Comparison of ENCODE assay signal across 14 cellular contexts in the genomic region with DNA sequence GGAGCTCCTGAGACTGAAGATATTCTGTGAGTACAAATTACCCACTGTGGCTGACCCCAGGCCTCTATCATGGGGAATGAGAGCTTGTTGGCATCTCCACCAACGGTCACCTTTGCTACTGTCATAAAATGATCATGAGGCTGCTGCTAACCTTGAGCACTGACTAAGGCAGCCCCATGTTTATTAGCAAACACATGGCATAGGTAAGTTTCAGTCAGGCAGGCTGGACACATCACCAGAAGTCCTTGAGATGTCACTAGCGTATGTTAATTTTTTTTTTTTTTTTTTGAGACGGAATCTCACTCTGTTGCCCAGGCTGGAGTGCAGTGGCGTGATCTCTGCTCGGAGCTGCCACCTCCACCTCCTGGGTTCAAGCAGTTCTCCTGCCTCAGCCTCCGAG. TPM values are rescaled to one million over a fixed set of nuclear protein-coding genes. Genes with fewer than 3 reads are reported as not detected.
A peak's percentile ranks its signal among the peaks of the same experiment; 100 is the strongest.
DNase-seq lines count a peak whose midpoint lies in the region; ATAC-seq lines count a peak whose summit lies in the region.
"Had no signal": no experiment of that assay in that cellular context is flagged by ENCODE, and none has a peak within 500 bp of the region (broad histone marks: within the 10 kb centered on the region; RNA-seq: fewer than 3 reads in every experiment).

No MANE protein-coding gene starts in this region.

- H3K27ac Mint-ChIP-seq in CD8-positive, alpha-beta memory T cell: peak overlapping the region in 4 of 8 donors; percentile 12 to 78 (median 54)
- peak overlapping the region; percentile 16 for H3K27ac Mint-ChIP-seq in activated naive CD8-positive, alpha-beta T cell treated with anti-CD3 and anti-CD28 coated beads for 36 hours
- H3K27ac Mint-ChIP-seq in naive thymus-derived CD8-positive, alpha-beta T cell: peak overlapping the region; percentile 49 to 98 (median 92)
- H3K27ac Mint-ChIP-seq: stimulated activated naive CD8-positive, alpha-beta T cell treated with anti-CD3 and anti-CD28 coated beads, Interleukin-15, Interleukin-2, amounts not matched to agents 100 ng/mL and 50 ng/mL, for 24 hours had no signal

- peaks cover 0 to 1% (median 0%) of the 10 kb centered on the region in 11 experiments; a peak in 3 of 22 replicates for H3K36me3 ChIP-seq in BLaER1 treated with 17β-estradiol and CSF1 and Interleukin-3, amounts not matched to agents 10 nM and 100 nM
- H3K36me3 ChIP-seq in CD8-positive, alpha-beta memory T cell (ENCODE audit: insufficient read depth, low read length): no peaks in the 10 kb centered on the region
- H3K36me3 ChIP-seq: colonic mucosa, heart right ventricle, Peyer's patch had no signal

- H3K9me3 ChIP-seq in BLaER1 treated with 17β-estradiol and CSF1 and Interleukin-3, amounts not matched to agents 10 nM and 100 nM (replicated peaks in 1 of 11): peaks cover 0 to 10% (median 0%) of the 10 kb centered on the region in 11 experiments; a peak in 1 of 22 replicates
- H3K9me3 ChIP-seq in CD8-positive, alpha-beta memory T cell (ENCODE audit: low read length): no peaks in the 10 kb centered on the region
- H3K9me3 ChIP-seq: colonic mucosa, heart right ventricle, Peyer's patch had no signal

- H3K27ac ChIP-seq in BLaER1 treated with 17β-estradiol and CSF1 and Interleukin-3, amounts not matched to agents 10 nM and 100 nM: peak overlapping the region in 6 of 11 experiments; percentile 31 to 95 (median 70); a peak in 8 of 22 replicates
- H3K27ac ChIP-seq in CD8-positive, alpha-beta memory T cell (ENCODE audit: low read depth, low read length): no peak overlapping the region
- H3K27ac ChIP-seq: colonic mucosa had no signal

- no peak overlapping the region for H3K4me3 ChIP-seq in BLaER1 treated with 17β-estradiol and CSF1 and Interleukin-3, amounts not matched to agents 10 nM and 100 nM
- no peak overlapping the region for H3K4me3 ChIP-seq in CD8-positive, alpha-beta memory T cell (ENCODE audit: low read length)
- H3K4me3 ChIP-seq: colonic mucosa, Peyer's patch had no signal

- peaks cover 31 to 50% (median 46%) of the 10 kb centered on the region in 10 experiments for H3K4me1 ChIP-seq in BLaER1 treated with 17β-estradiol and CSF1 and Interleukin-3, amounts not matched to agents 10 nM and 100 nM
- H3K4me1 ChIP-seq in CD8-positive, alpha-beta memory T cell (ENCODE audit: insufficient read depth, low read length): peaks cover 50% of the 10 kb centered on the region

- no peak for ATAC-seq in naive thymus-derived CD8-positive, alpha-beta T cell
- ATAC-seq in HG03342 (IDR thresholded peaks at IDR 0.05; ENCODE audit: unreplicated experiment) (no peak), HG03280 (IDR thresholded peaks at IDR 0.05; ENCODE audit: unreplicated experiment) (no peak)
- ATAC-seq: heart right ventricle had no signal

- peak overlapping the region; percentile 11 to 96 (median 84); a peak in 18 of 22 replicates for H3K4me2 ChIP-seq in BLaER1 treated with 17β-estradiol and CSF1 and Interleukin-3, amounts not matched to agents 10 nM and 100 nM

- H3K9ac ChIP-seq in BLaER1 treated with 17β-estradiol and CSF1 and Interleukin-3, amounts not matched to agents 10 nM and 100 nM: peak overlapping the region in 2 of 11 experiments; percentile 13 to 28; a peak in 2 of 22 replicates

- no peaks in the 10 kb centered on the region for H3K9me3 Mint-ChIP-seq in CD8-positive, alpha-beta memory T cell
- no peaks in the 10 kb centered on the region for H3K9me3 Mint-ChIP-seq in activated naive CD8-positive, alpha-beta T cell treated with anti-CD3 and anti-CD28 coated beads for 36 hours
- H3K9me3 Mint-ChIP-seq in naive thymus-derived CD8-positive, alpha-beta T cell: no peaks in the 10 kb centered on the region
- H3K9me3 Mint-ChIP-seq: stimulated activated naive CD8-positive, alpha-beta T cell treated with anti-CD3 and anti-CD28 coated beads, Interleukin-15, Interleukin-2, amounts not matched to agents 100 ng/mL and 50 ng/mL, for 24 hours had no signal

- no peaks in the 10 kb centered on the region for H3K27me3 ChIP-seq in BLaER1 treated with 17β-estradiol and CSF1 and Interleukin-3, amounts not matched to agents 10 nM and 100 nM
- no peaks in the 10 kb centered on the region for H3K27me3 ChIP-seq in CD8-positive, alpha-beta memory T cell (ENCODE audit: insufficient read depth, low read length, poor library complexity, severe bottlenecking)
- H3K27me3 ChIP-seq: colonic mucosa, heart right ventricle, Peyer's patch had no signal

- CTCF ChIA-PET in CD8-positive, alpha-beta memory T cell (lab: Charles Lee): interaction anchor here (1.2 kb wide), 1 partner anchor 14 kb away, joined by 4 read pairs; no protein-coding TSS in a partner anchor

- POLR2A ChIA-PET in CD8-positive, alpha-beta memory T cell (lab: Charles Lee): interaction anchor here (3.2 kb wide), 1 partner anchor 59 kb away, joined by 19 read pairs; a partner anchor contains a TSS
- POLR2A ChIA-PET in naive thymus-derived CD8-positive, alpha-beta T cell (lab: Charles Lee): interaction anchor here (0.6 to 3.2 kb wide), 6 partner anchors 9 to 59 kb away, joined by 3 to 20 read pairs (median 3); a partner anchor contains a TSS

- DNase-seq in CD8-positive, alpha-beta memory T cell: no peak
- DNase-seq in activated naive CD8-positive, alpha-beta T cell treated with anti-CD3 and anti-CD28 coated beads for 36 hours: no peak
- DNase-seq in naive thymus-derived CD8-positive, alpha-beta T cell: no peak
- DNase-seq in NCI-H510A treated with DMSO at 0.1 percent for 48 hours (lab: John Stamatoyannopoulos, UW): no peak
- DNase-seq: GOT3, heart right ventricle, NCI-H187 treated with DMSO at 0.1 percent for 48 hours, NCI-H526 treated with DMSO at 0.1 percent for 48 hours, Peyer's patch had no signal

- peaks cover 38 to 53% (median 52%) of the 10 kb centered on the region in 3 donors for H3K4me1 Mint-ChIP-seq in CD8-positive, alpha-beta memory T cell
- H3K4me1 Mint-ChIP-seq in activated naive CD8-positive, alpha-beta T cell treated with anti-CD3 and anti-CD28 coated beads for 36 hours: peaks cover 37% of the 10 kb centered on the region
- H3K4me1 Mint-ChIP-seq in naive thymus-derived CD8-positive, alpha-beta T cell: peaks cover 26 to 56% (median 53%) of the 10 kb centered on the region in 4 donors

- no peaks in the 10 kb centered on the region for H3K27me3 Mint-ChIP-seq in CD8-positive, alpha-beta memory T cell
- H3K27me3 Mint-ChIP-seq in activated naive CD8-positive, alpha-beta T cell treated with anti-CD3 and anti-CD28 coated beads for 36 hours: no peaks in the 10 kb centered on the region
- no peaks in the 10 kb centered on the region for H3K27me3 Mint-ChIP-seq in naive thymus-derived CD8-positive, alpha-beta T cell
- H3K27me3 Mint-ChIP-seq: stimulated activated naive CD8-positive, alpha-beta T cell treated with anti-CD3 and anti-CD28 coated beads, Interleukin-15, Interleukin-2, amounts not matched to agents 100 ng/mL and 50 ng/mL, for 24 hours had no signal

- H3K4me3 Mint-ChIP-seq in CD8-positive, alpha-beta memory T cell: peak overlapping the region in 6 of 7 donors; percentile 50 to 98 (median 86)
- H3K4me3 Mint-ChIP-seq in activated naive CD8-positive, alpha-beta T cell treated with anti-CD3 and anti-CD28 coated beads for 36 hours: no peak overlapping the region
- peak overlapping the region; percentile 28 to 98 (median 82) for H3K4me3 Mint-ChIP-seq in naive thymus-derived CD8-positive, alpha-beta T cell

- H4K20me1 ChIP-seq in BLaER1 treated with 17β-estradiol and CSF1 and Interleukin-3, amounts not matched to agents 10 nM and 100 nM: peaks cover 12 to 33% (median 23%) of the 10 kb centered on the region in 11 experiments; a peak in 18 of 22 replicates

- H3K36me3 Mint-ChIP-seq in CD8-positive, alpha-beta memory T cell: peaks cover 0 to 12% (median 1%) of the 10 kb centered on the region in 3 donors
- H3K36me3 Mint-ChIP-seq in activated naive CD8-positive, alpha-beta T cell treated with anti-CD3 and anti-CD28 coated beads for 36 hours: peaks cover 14% of the 10 kb centered on the region
- H3K36me3 Mint-ChIP-seq in naive thymus-derived CD8-positive, alpha-beta T cell: peaks cover 0 to 6% (median 0%) of the 10 kb centered on the region in 3 donors

RNA-seq across cellular contexts. Expression of a gene that starts 1.5 kb away (rescaled TPM):
- 10 to 100 TPM; 52.3 to 56.7 TPM for total RNA-seq in CD8-positive, alpha-beta memory T cell
- 174 TPM for polyA plus RNA-seq in CD8-positive, alpha-beta memory T cell
- total RNA-seq in activated naive CD8-positive, alpha-beta T cell treated with anti-CD3 and anti-CD28 coated beads for 36 hours: 10 to 100 TPM; 58.7 to 60.8 TPM
- 100 to 1,000 TPM; 192 to 195 TPM for total RNA-seq in naive thymus-derived CD8-positive, alpha-beta T cell
- polyA plus RNA-seq in naive thymus-derived CD8-positive, alpha-beta T cell: 100 to 1,000 TPM; 137 to 210 (median 164) TPM

RNA-seq across cellular contexts. Expression of a gene that starts 58.3 kb away (rescaled TPM):
- total RNA-seq in CD8-positive, alpha-beta memory T cell: 100 to 1,000 TPM in 1 of 2 experiments, 10 to 100 TPM in 1; 99.5 to 113 TPM
- 20.1 TPM for polyA plus RNA-seq in CD8-positive, alpha-beta memory T cell
- 100 to 1,000 TPM; 128 to 134 TPM for total RNA-seq in activated naive CD8-positive, alpha-beta T cell treated with anti-CD3 and anti-CD28 coated beads for 36 hours
- total RNA-seq in naive thymus-derived CD8-positive, alpha-beta T cell: 10 to 100 TPM; 42.0 to 52.3 TPM
- 10 to 100 TPM; 11.3 to 22.6 (median 11.7) TPM for polyA plus RNA-seq in naive thymus-derived CD8-positive, alpha-beta T cell
